In the genomic region with DNA sequence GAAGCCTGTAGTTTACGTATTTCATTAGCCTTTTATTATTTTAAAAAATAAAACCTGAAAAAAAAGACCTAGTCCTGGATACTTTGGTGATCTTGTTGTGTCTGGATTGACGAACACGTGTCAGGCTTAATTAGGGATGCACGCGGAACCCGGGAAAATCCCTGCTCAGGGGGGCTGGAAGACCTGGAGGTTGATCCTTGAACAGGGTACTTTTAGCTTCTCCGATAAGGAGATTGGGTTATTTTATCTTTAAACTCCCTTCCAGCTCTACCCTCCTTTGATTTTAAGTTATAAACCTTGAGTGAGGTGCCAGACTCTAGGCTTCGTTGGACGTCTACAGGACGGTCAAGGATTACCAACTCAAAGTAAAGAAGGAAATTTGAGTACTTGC, we compare ENCODE assay signal across 8 cellular contexts. TPM values are rescaled to one million over a fixed set of nuclear protein-coding genes. Genes with fewer than 3 reads are reported as not detected.
A peak's percentile ranks its signal among the peaks of the same experiment; 100 is the strongest.
DNase-seq lines count a peak whose midpoint lies in the region; ATAC-seq lines count a peak whose summit lies in the region.

No MANE protein-coding gene starts in this region.

- CTCF ChIA-PET in activated CD8-positive, alpha-beta T cell treated with anti-CD3 and anti-CD28 coated beads, Interleukin-2, amount 10 ng/mL, durations not matched to agents 7 days and 5 days (lab: Charles Lee), result interaction anchor here (0.7 to 4.6 kb wide), 16 partner anchors 7 to 512 kb away, joined by 3 to 22 read pairs (median 6); a partner anchor contains a TSS

- DNase-seq in activated CD8-positive, alpha-beta T cell treated with anti-CD3 and anti-CD28 coated beads, Interleukin-2, amount 10 ng/mL, durations not matched to agents 7 days and 5 days, result no peak
- peak; percentile 24 for DNase-seq in iPS-NIHi11 (ENCODE audit: low spot score)
- DNase-seq in cerebellar cortex (ENCODE audit: low spot score), result no peak
- no peak for DNase-seq in NCI-H2227 (lab: John Stamatoyannopoulos, UW; ENCODE audit: unreplicated experiment)
- DNase-seq in NCI-H526 treated with DMSO at 0.1 percent for 48 hours (lab: John Stamatoyannopoulos, UW), result no peak

- H3K4me3 ChIP-seq in stomach smooth muscle (ENCODE audit: low read length in 2 of 2), result peak overlapping the region; percentile 82 to 96

- H3K4me1 ChIP-seq in stomach smooth muscle (ENCODE audit: control insufficient read depth, insufficient read depth, low read length), result peaks cover 8% of the 10 kb centered on the region

- peaks cover 30% of the 10 kb centered on the region for H3K4me1 Mint-ChIP-seq in activated CD8-positive, alpha-beta T cell treated with anti-CD3 and anti-CD28 coated beads, Interleukin-2, amount 10 ng/mL, durations not matched to agents 7 days and 5 days (ENCODE audit: low read depth)

- H3K9ac ChIP-seq in stomach smooth muscle (ENCODE audit: low read length in 2 of 2), result peak overlapping the region; percentile 74 to 79

- no peaks in the 10 kb centered on the region for H3K27me3 Mint-ChIP-seq in activated CD8-positive, alpha-beta T cell treated with anti-CD3 and anti-CD28 coated beads, Interleukin-2, amount 10 ng/mL, durations not matched to agents 7 days and 5 days (ENCODE audit: low read depth)

- POLR2A ChIA-PET in activated CD8-positive, alpha-beta T cell treated with anti-CD3 and anti-CD28 coated beads, Interleukin-2, amount 10 ng/mL, durations not matched to agents 7 days and 5 days (lab: Charles Lee), result interaction anchor here (0.7 to 4.1 kb wide), 11 partner anchors 10 to 325 kb away, joined by 3 to 28 read pairs (median 3); a partner anchor contains a TSS

- H3K27me3 ChIP-seq in stomach smooth muscle (ENCODE audit: control insufficient read depth in 1 of 2, insufficient read depth in 2 of 2, low read length in 2 of 2), result no peaks in the 10 kb centered on the region

- H3K36me3 ChIP-seq in stomach smooth muscle (ENCODE audit: control insufficient read depth in 2 of 2, insufficient read depth in 2 of 2, low read length in 2 of 2), result peaks cover 11 to 24% of the 10 kb centered on the region in 2 donors

- H3K9me3 Mint-ChIP-seq in activated CD8-positive, alpha-beta T cell treated with anti-CD3 and anti-CD28 coated beads, Interleukin-2, amount 10 ng/mL, durations not matched to agents 7 days and 5 days (ENCODE audit: insufficient read depth), result no peaks in the 10 kb centered on the region

- no peaks in the 10 kb centered on the region for H3K9me3 ChIP-seq in stomach smooth muscle (ENCODE audit: control insufficient read depth in 2 of 2, low read length in 2 of 2)

- H3K27ac ChIP-seq in stomach smooth muscle (ENCODE audit: low read length), result no peak overlapping the region

- peaks cover 18% of the 10 kb centered on the region for H3K36me3 Mint-ChIP-seq in activated CD8-positive, alpha-beta T cell treated with anti-CD3 and anti-CD28 coated beads, Interleukin-2, amount 10 ng/mL, durations not matched to agents 7 days and 5 days (ENCODE audit: low read depth)

- peak; percentile 11 for ATAC-seq in GM18868 (IDR thresholded peaks at IDR 0.05; ENCODE audit: unreplicated experiment)
- peak; percentile 15 for ATAC-seq in HG02840 (IDR thresholded peaks at IDR 0.05; ENCODE audit: low FRiP score, unreplicated experiment)
- peak; percentile 10 for ATAC-seq in activated CD8-positive, alpha-beta T cell treated with anti-CD3 and anti-CD28 coated beads, Interleukin-2, amount 10 ng/mL, durations not matched to agents 7 days and 5 days

- peak overlapping the region; percentile 80 for H3K27ac Mint-ChIP-seq in activated CD8-positive, alpha-beta T cell treated with anti-CD3 and anti-CD28 coated beads, Interleukin-2, amount 10 ng/mL, durations not matched to agents 7 days and 5 days

- H3K4me3 Mint-ChIP-seq in activated CD8-positive, alpha-beta T cell treated with anti-CD3 and anti-CD28 coated beads, Interleukin-2, amount 10 ng/mL, durations not matched to agents 7 days and 5 days, result peak overlapping the region; percentile 87

RNA-seq across cellular contexts. Expression of a gene that starts 0.6 kb away (rescaled TPM):
- 1 to 10 TPM; 8.0 to 8.9 TPM for total RNA-seq in activated CD8-positive, alpha-beta T cell treated with anti-CD3 and anti-CD28 coated beads, Interleukin-2, amount 10 ng/mL, durations not matched to agents 7 days and 5 days

RNA-seq across cellular contexts. Expression of a gene that starts 28.7 kb away (rescaled TPM):
- total RNA-seq in activated CD8-positive, alpha-beta T cell treated with anti-CD3 and anti-CD28 coated beads, Interleukin-2, amount 10 ng/mL, durations not matched to agents 7 days and 5 days, result 10 to 100 TPM; 17.1 to 18.0 TPM

RNA-seq across cellular contexts. Expression of a gene that starts 28.9 kb away (rescaled TPM):
- total RNA-seq in activated CD8-positive, alpha-beta T cell treated with anti-CD3 and anti-CD28 coated beads, Interleukin-2, amount 10 ng/mL, durations not matched to agents 7 days and 5 days, result 1 to 10 TPM; 5.7 to 6.0 TPM
